In genomic region chr19:40962460-40962961, GRCh38 we compare ENCODE assay signal across 19 cellular contexts. TPM values are rescaled to one million over a fixed set of nuclear protein-coding genes. Genes with fewer than 3 reads are reported as not detected.
DNase-seq lines count a peak whose midpoint lies in the region; ATAC-seq, FAIRE-seq and TF ChIP-seq lines count a peak whose summit lies in the region.
"Had no signal": no experiment of that assay in that cellular context is flagged by ENCODE, and none has a peak within 500 bp of the region (broad histone marks: within the 10 kb centered on the region; RNA-seq: fewer than 3 reads in every experiment).

No MANE protein-coding gene starts in this region.

- DNase-seq in BJ (ENCODE audit: low read depth) (peak; percentile 5), HTR-8/SVneo (ENCODE audit: insufficient read length, low spot score) (peak; percentile 45), brain microvascular endothelial cell (peak; percentile 38), left lung (no peak), HAP-1 (ENCODE audit: low spot score in 2 of 2) (no peak)
- no peak for DNase-seq in CD4-positive, alpha-beta T cell
- DNase-seq: activated CD8-positive, alpha-beta memory T cell treated with anti-CD3 and anti-CD28 coated beads for 24 hours; mesendoderm; NCI-H2081 treated with DMSO at 0.1 percent for 48 hours; NCI-H748 treated with DMSO at 0.1 percent for 48 hours; sigmoid colon; substantia nigra had no signal

- H3K27me3 ChIP-seq in BJ (ENCODE audit: control insufficient read depth, insufficient read depth, low read length) (peaks cover 2% of the 10 kb centered on the region; the same call in 1 of the 2 replicates), brain microvascular endothelial cell (replicated peaks) (no peaks in the 10 kb centered on the region), left lung (peaks cover 0 to 28% of the 10 kb centered on the region in 2 donors), HAP-1 (ENCODE audit: low read depth) (no peaks in the 10 kb centered on the region)
- H3K27me3 ChIP-seq in CD4-positive, alpha-beta T cell (ENCODE audit: control insufficient read depth, insufficient read depth, low read length) = peaks cover 16% of the 10 kb centered on the region
- H3K27me3 ChIP-seq: sigmoid colon had no signal

- no peaks in the 10 kb centered on the region for H3K9me3 Mint-ChIP-seq in CD4-positive, alpha-beta T cell
- H3K9me3 Mint-ChIP-seq: activated T-helper 17 cell treated with anti-CD3 and anti-CD28 coated beads, Interleukin-2, amount 50 U/mL, for 72 hours had no signal

- intact Hi-C loops in left lung (cut with DNase I) = no loop called here
- intact Hi-C loops in CD4-positive, alpha-beta T cell (cut with DNase I, micrococcal nuclease) = no loop called here

- H3K4me1 ChIP-seq in left lung (no peaks in the 10 kb centered on the region), HAP-1 (no peaks in the 10 kb centered on the region)
- H3K4me1 ChIP-seq: sigmoid colon had no signal

- H3K27me3 Mint-ChIP-seq in CD4-positive, alpha-beta T cell = peaks cover 9% of the 10 kb centered on the region

- no peak for TF ChIP-seq CTCF in BJ (IDR thresholded peaks at IDR 0.05; ENCODE audit: insufficient read depth, low read depth, low read length)
- TF ChIP-seq CTCF in brain microvascular endothelial cell (IDR thresholded peaks at IDR 0.05; ENCODE audit: low read depth, low read length, missing control alignments) = no peak
- no peak for TF ChIP-seq CTCF in left lung (IDR thresholded peaks at IDR 0.05)
- TF ChIP-seq CTCF in CD4-positive, alpha-beta T cell (IDR thresholded peaks at IDR 0.05) = no peak

- H3K4me3 Mint-ChIP-seq in CD4-positive, alpha-beta T cell = no peak overlapping the region
- H3K4me3 Mint-ChIP-seq: activated T-helper 17 cell treated with anti-CD3 and anti-CD28 coated beads, Interleukin-2, amount 50 U/mL, for 72 hours; T-helper 1 cell treated with Interleukin-12 subunit alpha and Interleukin-12 subunit beta and Interleukin-4 antibody, amounts not matched to agents 30 μg/mL and 1 μg/mL, for 36 hours; WTC11 had no signal

- no peaks in the 10 kb centered on the region for H3K9me3 ChIP-seq in left lung
- 0 out of 2 replicates have a peak, but pooled peaks cover 2% of the 10 kb centered on the region for H3K9me3 ChIP-seq in HAP-1
- H3K9me3 ChIP-seq in CD4-positive, alpha-beta T cell (ENCODE audit: control insufficient read depth, low read length) = no peaks in the 10 kb centered on the region
- H3K9me3 ChIP-seq: sigmoid colon had no signal

- in situ Hi-C loops in brain microvascular endothelial cell (cut with HindIII; ENCODE audit: low pct_ligation_motif_present, low sequenced_read_pairs) (no loop called here), HAP-1 (cut with MboI; ENCODE audit: low sequenced_read_pairs) (no loop called here)

- no peak overlapping the region for H3K27ac Mint-ChIP-seq in CD4-positive, alpha-beta T cell
- H3K27ac Mint-ChIP-seq: activated T-helper 17 cell treated with anti-CD3 and anti-CD28 coated beads, Interleukin-2, amount 50 U/mL, for 72 hours; T-helper 1 cell treated with Interleukin-12 subunit alpha and Interleukin-12 subunit beta and Interleukin-4 antibody, amounts not matched to agents 30 μg/mL and 1 μg/mL, for 36 hours; WTC11 had no signal

- CTCF ChIA-PET in BJ (lab: Yijun Ruan, JAX) = interaction anchor here (1.0 to 1.2 kb wide), 2 partner anchors 14 to 164 kb away, joined by 3 read pairs; no protein-coding TSS in a partner anchor
- CTCF ChIA-PET in CD4-positive, alpha-beta T cell (lab: Charles Lee) = interaction anchor here (0.9 to 1.3 kb wide), 2 partner anchors 12 kb away, joined by 3 read pairs; no protein-coding TSS in a partner anchor

- no peak overlapping the region for H3K27ac ChIP-seq in brain microvascular endothelial cell
- H3K27ac ChIP-seq in left lung = no peak overlapping the region
- no peak overlapping the region for H3K27ac ChIP-seq in CD4-positive, alpha-beta T cell (ENCODE audit: low read depth, low read length)
- H3K27ac ChIP-seq: sigmoid colon had no signal

- ATAC-seq in left lung (peak; percentile 63), GM21423 (IDR thresholded peaks at IDR 0.05; ENCODE audit: unreplicated experiment) (no peak), GM18858 (IDR thresholded peaks at IDR 0.05; ENCODE audit: unreplicated experiment) (no peak)
- ATAC-seq in CD4-positive, alpha-beta T cell (ENCODE audit: poor library complexity) = no peak
- ATAC-seq: activated T-helper 17 cell treated with anti-CD3 and anti-CD28 coated beads, Interleukin-2, amount 50 U/mL, for 72 hours; WTC11 had no signal

- no peak for FAIRE-seq in HTR-8/SVneo (lab: Jason Lieb, UNC)
- FAIRE-seq: islet of Langerhans had no signal

- H3K4me3 ChIP-seq in BJ (ENCODE audit: low read depth, low read length) = no peak overlapping the region
- no peak overlapping the region for H3K4me3 ChIP-seq in brain microvascular endothelial cell (ENCODE audit: low read depth, low read length)
- no peak overlapping the region for H3K4me3 ChIP-seq in left lung
- no peak overlapping the region for H3K4me3 ChIP-seq in HAP-1
- H3K4me3 ChIP-seq: sigmoid colon had no signal

- H3K4me1 Mint-ChIP-seq in CD4-positive, alpha-beta T cell (ENCODE audit: low read depth) = no peaks in the 10 kb centered on the region
- H3K4me1 Mint-ChIP-seq: WTC11 had no signal

- no peaks in the 10 kb centered on the region for H3K36me3 ChIP-seq in BJ (ENCODE audit: control insufficient read depth, insufficient read depth, low read length)
- H3K36me3 ChIP-seq in brain microvascular endothelial cell (replicated peaks) = no peaks in the 10 kb centered on the region
- no peaks in the 10 kb centered on the region for H3K36me3 ChIP-seq in left lung
- H3K36me3 ChIP-seq in HAP-1 (replicated peaks) = no peaks in the 10 kb centered on the region
- H3K36me3 ChIP-seq: sigmoid colon had no signal

- no peaks in the 10 kb centered on the region for H3K36me3 Mint-ChIP-seq in CD4-positive, alpha-beta T cell (ENCODE audit: low read depth)

- POLR2A ChIA-PET in BJ (lab: Charles Lee) = no interaction called here
- POLR2A ChIA-PET in CD4-positive, alpha-beta T cell (lab: Charles Lee) = no interaction called here

RNA-seq across cellular contexts. Expression of gene CYP2B6, which starts 28.6 kb away (rescaled TPM):
- polyA plus RNA-seq in BJ (2011; rRNA removed) = not detected in 2 replicates
- polyA minus RNA-seq in BJ (2011; rRNA and poly(A)+ RNA removed) = not detected in 2 replicates
- 1 to 10 TPM in 1 of 2 donors, under 1 TPM in 1; 0.73 to 1.1 TPM for total RNA-seq in left lung
- not detected for total RNA-seq in CD4-positive, alpha-beta T cell
- total RNA-seq: activated T-helper 17 cell treated with anti-CD3 and anti-CD28 coated beads, Interleukin-2, amount 50 U/mL, for 72 hours; sigmoid colon had no signal
- polyA plus RNA-seq: adipose tissue had no signal

Comparison
In these comparisons a context has a peak if more than half of its experiments do, and no peak if none do; other contexts are left out.
1. DNase-seq: peak in BJ (single experiment), HTR-8/SVneo (single experiment) and brain microvascular endothelial cell (single experiment); none in left lung (0 of 2), HAP-1 (0 of 2) and CD4-positive, alpha-beta T cell (0 of 10).